8 cellular contexts compared by ENCODE assay signal in genomic region chr20:44888226-44889103, GRCh38. TPM values are rescaled to one million over a fixed set of nuclear protein-coding genes. Genes with fewer than 3 reads are reported as not detected.
A peak's percentile ranks its signal among the peaks of the same experiment; 100 is the strongest.
DNase-seq lines count a peak whose midpoint lies in the region; ATAC-seq and TF ChIP-seq lines count a peak whose summit lies in the region.

No MANE protein-coding gene starts in this region.

- H3K4me3 Mint-ChIP-seq in activated naive CD4-positive, alpha-beta T cell treated with anti-CD3 and anti-CD28 coated beads, Interleukin-2, amount 10 ng/mL, durations not matched to agents 7 days and 5 days: peak overlapping the region; percentile 95
- H3K4me3 Mint-ChIP-seq in activated B cell treated with CpG ODN at 0.5 μM for 24 hours: peak overlapping the region; percentile 94
- peak overlapping the region; percentile 98 for H3K4me3 Mint-ChIP-seq in type B pancreatic cell

- H3K9me3 Mint-ChIP-seq in activated naive CD4-positive, alpha-beta T cell treated with anti-CD3 and anti-CD28 coated beads, Interleukin-2, amount 10 ng/mL, durations not matched to agents 7 days and 5 days: no peaks in the 10 kb centered on the region
- no peaks in the 10 kb centered on the region for H3K9me3 Mint-ChIP-seq in activated B cell treated with CpG ODN at 0.5 μM for 24 hours
- no peaks in the 10 kb centered on the region for H3K9me3 Mint-ChIP-seq in type B pancreatic cell

- CTCF ChIA-PET in activated naive CD4-positive, alpha-beta T cell treated with anti-CD3 and anti-CD28 coated beads, Interleukin-2, amount 10 ng/mL, durations not matched to agents 7 days and 5 days (lab: Charles Lee): interaction anchor here (0.6 to 2.0 kb wide), 12 partner anchors 8 to 141 kb away, joined by 3 to 7 read pairs (median 4); partner anchors contain the start of genes PABPC1L and STK4
- CTCF ChIA-PET in activated B cell treated with CpG ODN at 0.5 μM for 24 hours (lab: Charles Lee): interaction anchor here (1.1 to 1.2 kb wide), 3 partner anchors 8 to 207 kb away, joined by 3 read pairs; no protein-coding TSS in a partner anchor

- TF ChIP-seq CTCF in activated B cell treated with CpG ODN at 0.5 μM for 24 hours (IDR thresholded peaks at IDR 0.05) (no peak), foreskin keratinocyte (conservative IDR thresholded peaks at IDR 0.05) (peak; percentile 57), type B pancreatic cell (conservative IDR thresholded peaks at IDR 0.05) (peak; percentile 70)

- peaks cover 70% of the 10 kb centered on the region for H3K4me1 Mint-ChIP-seq in activated naive CD4-positive, alpha-beta T cell treated with anti-CD3 and anti-CD28 coated beads, Interleukin-2, amount 10 ng/mL, durations not matched to agents 7 days and 5 days
- H3K4me1 Mint-ChIP-seq in activated B cell treated with CpG ODN at 0.5 μM for 24 hours (peaks cover 83% of the 10 kb centered on the region), type B pancreatic cell (ENCODE audit: unreplicated experiment) (peaks cover 36% of the 10 kb centered on the region)

- H3K4me1 ChIP-seq in foreskin keratinocyte: peaks cover 27% of the 10 kb centered on the region

- no peak overlapping the region for H3K27ac ChIP-seq in foreskin keratinocyte

- POLR2A ChIA-PET in activated B cell treated with CpG ODN at 0.5 μM for 24 hours (lab: Charles Lee): interaction anchor here (1.1 to 1.7 kb wide), 3 partner anchors 18 to 79 kb away, joined by 3 to 5 read pairs (median 3); partner anchors contain the start of gene TOMM34

- ATAC-seq in activated B cell treated with CpG ODN at 0.5 μM for 24 hours (ENCODE audit: low read depth) (no peak), foreskin keratinocyte (peak; percentile 40)

- no peaks in the 10 kb centered on the region for H3K27me3 ChIP-seq in foreskin keratinocyte

- no peaks in the 10 kb centered on the region for H3K27me3 Mint-ChIP-seq in activated naive CD4-positive, alpha-beta T cell treated with anti-CD3 and anti-CD28 coated beads, Interleukin-2, amount 10 ng/mL, durations not matched to agents 7 days and 5 days
- H3K27me3 Mint-ChIP-seq in activated B cell treated with CpG ODN at 0.5 μM for 24 hours: no peaks in the 10 kb centered on the region
- H3K27me3 Mint-ChIP-seq in type B pancreatic cell: no peaks in the 10 kb centered on the region

- H3K36me3 Mint-ChIP-seq in activated naive CD4-positive, alpha-beta T cell treated with anti-CD3 and anti-CD28 coated beads, Interleukin-2, amount 10 ng/mL, durations not matched to agents 7 days and 5 days: peaks cover 60% of the 10 kb centered on the region
- H3K36me3 Mint-ChIP-seq in activated B cell treated with CpG ODN at 0.5 μM for 24 hours (ENCODE audit: low read depth) (peaks cover 42% of the 10 kb centered on the region), type B pancreatic cell (no peaks in the 10 kb centered on the region)

- intact Hi-C loops in activated B cell treated with CpG ODN at 0.5 μM for 24 hours (cut with micrococcal nuclease): loop anchor here (5.0 to 10.0 kb wide), 5 partner anchors 306 to 1796 kb away; partner anchors contain the start of genes PKIG, SRSF6, TP53RK and TTPAL

- DNase-seq in activated naive CD4-positive, alpha-beta T cell treated with anti-CD3 and anti-CD28 coated beads, Interleukin-2, amount 10 ng/mL, durations not matched to agents 7 days and 5 days: no peak
- DNase-seq in activated naive CD4-positive, alpha-beta T cell (lab: John Stamatoyannopoulos, UW): no peak
- DNase-seq in activated B cell treated with CpG ODN at 0.5 μM for 24 hours: no peak
- DNase-seq in foreskin keratinocyte: peak in 1 of 2 donors; percentile 44
- DNase-seq in type B pancreatic cell (ENCODE audit: extremely low spot score, unreplicated experiment): no peak
- no peak for DNase-seq in foreskin melanocyte
- no peak for DNase-seq in SW 1271 (lab: John Stamatoyannopoulos, UW)
- no peak for DNase-seq in SKM-1 (lab: John Stamatoyannopoulos, UW; ENCODE audit: unreplicated experiment)

- peak overlapping the region; percentile 81 for H3K27ac Mint-ChIP-seq in activated naive CD4-positive, alpha-beta T cell treated with anti-CD3 and anti-CD28 coated beads, Interleukin-2, amount 10 ng/mL, durations not matched to agents 7 days and 5 days
- H3K27ac Mint-ChIP-seq in activated B cell treated with CpG ODN at 0.5 μM for 24 hours (peak overlapping the region; percentile 76), type B pancreatic cell (peak overlapping the region; percentile 78)

RNA-seq across cellular contexts. Expression of gene YWHAB, which starts 3.0 kb away (rescaled TPM):
- 234 and 246 TPM in 2 replicates for total RNA-seq in activated B cell treated with CpG ODN at 0.5 μM for 24 hours
- 213 and 216 TPM in 2 replicates for total RNA-seq in foreskin keratinocyte
- polyA plus RNA-seq in foreskin keratinocyte: 177 and 188 TPM in 2 replicates
- total RNA-seq in type B pancreatic cell (ENCODE audit: low replicate concordance): 153 and 183 TPM in 2 replicates

RNA-seq across cellular contexts. Expression of gene PABPC1L, which starts 21.4 kb away (rescaled TPM):
- total RNA-seq in activated B cell treated with CpG ODN at 0.5 μM for 24 hours (49.5 and 61.1 TPM in 2 replicates), foreskin keratinocyte (14.1 and 15.9 TPM in 2 replicates), type B pancreatic cell (ENCODE audit: low replicate concordance) (57.4 and 83.4 TPM in 2 replicates)
- polyA plus RNA-seq in foreskin keratinocyte: 12.6 and 13.8 TPM in 2 replicates
